In genomic region chr1:40708750-40709099, GRCh38 we compare ENCODE assay signal across 8 cellular contexts. TPM values are rescaled to one million over a fixed set of nuclear protein-coding genes. Genes with fewer than 3 reads are reported as not detected.
DNase-seq lines count a peak whose midpoint lies in the region; ATAC-seq and TF ChIP-seq lines count a peak whose summit lies in the region.

No MANE protein-coding gene starts in this region.

- H3K9me3 ChIP-seq in DOHH2 (ENCODE audit: control insufficient read depth, insufficient read depth, low read length) (no peaks in the 10 kb centered on the region), upper lobe of right lung (no peaks in the 10 kb centered on the region)

- ATAC-seq in GM21367 (IDR thresholded peaks at IDR 0.05; ENCODE audit: unreplicated experiment) (peak; percentile 37), HG03558 (IDR thresholded peaks at IDR 0.05; ENCODE audit: extremely low read depth, unreplicated experiment) (peak; percentile 28), upper lobe of right lung (peak; percentile 27)

- TF ChIP-seq CTCF in DOHH2 (IDR thresholded peaks at IDR 0.05; ENCODE audit: low read depth, low read length, poor library complexity, severe bottlenecking): no peak
- TF ChIP-seq CTCF in upper lobe of right lung (IDR thresholded peaks at IDR 0.05): no peak

- H3K79me2 ChIP-seq in DOHH2 (ENCODE audit: control insufficient read depth, low read length): peaks cover 97% of the 10 kb centered on the region

- H3K9me2 ChIP-seq in DOHH2 (replicated peaks; ENCODE audit: control insufficient read depth, low read length): no peaks in the 10 kb centered on the region

- H3K36me3 ChIP-seq in DOHH2 (ENCODE audit: control insufficient read depth, low read length) (peaks cover 21% of the 10 kb centered on the region), upper lobe of right lung (no peaks in the 10 kb centered on the region)

- 0 out of 2 replicates have a peak, but pooled peaks cover 2% of the 10 kb centered on the region for H3F3A ChIP-seq in DOHH2 (ENCODE audit: control insufficient read depth, insufficient read depth)

- peak overlapping the region; percentile 82 for H3K4me2 ChIP-seq in DOHH2 (ENCODE audit: low read length)

- intact Hi-C loops in upper lobe of right lung (cut with DNase I) (no loop called here), posterior cingulate gyrus (cut with DNase I) (loop anchor here (2.0 kb wide), 1 partner anchor 16 kb away; no protein-coding TSS in a partner anchor)

- H3K27me3 ChIP-seq in DOHH2 (ENCODE audit: control insufficient read depth, low read length) (no peaks in the 10 kb centered on the region), upper lobe of right lung (no peaks in the 10 kb centered on the region)

- peaks cover 71% of the 10 kb centered on the region for H3K4me1 ChIP-seq in DOHH2 (ENCODE audit: control insufficient read depth, low read length)
- H3K4me1 ChIP-seq in upper lobe of right lung: peaks cover 59% of the 10 kb centered on the region

- no peaks in the 10 kb centered on the region for H4K20me1 ChIP-seq in DOHH2 (ENCODE audit: control insufficient read depth, insufficient read depth, low read depth, low read length)

- H3K27ac ChIP-seq in DOHH2 (ENCODE audit: low read depth, low read length) (peak overlapping the region; percentile 87), upper lobe of right lung (peak overlapping the region; percentile 81)

- peak overlapping the region; percentile 91 for H3K4me3 ChIP-seq in DOHH2 (ENCODE audit: low read length)
- H3K4me3 ChIP-seq in upper lobe of right lung: peak overlapping the region; percentile 62

- DNase-seq in OCI-M1 (lab: John Stamatoyannopoulos, UW): peak; percentile 91
- peak; percentile 76 to 84 for DNase-seq in dermis microvascular lymphatic vessel endothelial cell (ENCODE audit: low read depth in 2 of 2)
- DNase-seq in lung microvascular endothelial cell (ENCODE audit: low read depth in 2 of 2): peak; percentile 87 to 88
- no peak for DNase-seq in upper lobe of right lung
- DNase-seq in posterior cingulate gyrus: no peak

RNA-seq across cellular contexts. Expression of gene NFYC, which starts 17.2 kb away (rescaled TPM):
- 13.0 and 18.6 TPM in 2 replicates for total RNA-seq in dermis microvascular lymphatic vessel endothelial cell
- total RNA-seq in lung microvascular endothelial cell: 11.3 and 14.5 TPM in 2 replicates
- 56.0 TPM for total RNA-seq in upper lobe of right lung

RNA-seq across cellular contexts. Expression of gene RIMS3, which starts 43.2 kb away (rescaled TPM):
- total RNA-seq in dermis microvascular lymphatic vessel endothelial cell (0.38 and 0.39 TPM in 2 replicates), lung microvascular endothelial cell (0.20 and 0.22 TPM in 2 replicates), upper lobe of right lung (4.7 TPM)

Comparison
In these comparisons a context has a peak if more than half of its experiments do, and no peak if none do; other contexts are left out.
1. DNase-seq: peak in OCI-M1 (single experiment), dermis microvascular lymphatic vessel endothelial cell (2 of 2) and lung microvascular endothelial cell (2 of 2); none in upper lobe of right lung (single experiment) and posterior cingulate gyrus (0 of 10).
2. Peak in every context shown above with its lines, with median percentiles within 50 percentile points of each other: ATAC-seq.